ENCODE assay signal across 1 cellular context in the genomic region with DNA sequence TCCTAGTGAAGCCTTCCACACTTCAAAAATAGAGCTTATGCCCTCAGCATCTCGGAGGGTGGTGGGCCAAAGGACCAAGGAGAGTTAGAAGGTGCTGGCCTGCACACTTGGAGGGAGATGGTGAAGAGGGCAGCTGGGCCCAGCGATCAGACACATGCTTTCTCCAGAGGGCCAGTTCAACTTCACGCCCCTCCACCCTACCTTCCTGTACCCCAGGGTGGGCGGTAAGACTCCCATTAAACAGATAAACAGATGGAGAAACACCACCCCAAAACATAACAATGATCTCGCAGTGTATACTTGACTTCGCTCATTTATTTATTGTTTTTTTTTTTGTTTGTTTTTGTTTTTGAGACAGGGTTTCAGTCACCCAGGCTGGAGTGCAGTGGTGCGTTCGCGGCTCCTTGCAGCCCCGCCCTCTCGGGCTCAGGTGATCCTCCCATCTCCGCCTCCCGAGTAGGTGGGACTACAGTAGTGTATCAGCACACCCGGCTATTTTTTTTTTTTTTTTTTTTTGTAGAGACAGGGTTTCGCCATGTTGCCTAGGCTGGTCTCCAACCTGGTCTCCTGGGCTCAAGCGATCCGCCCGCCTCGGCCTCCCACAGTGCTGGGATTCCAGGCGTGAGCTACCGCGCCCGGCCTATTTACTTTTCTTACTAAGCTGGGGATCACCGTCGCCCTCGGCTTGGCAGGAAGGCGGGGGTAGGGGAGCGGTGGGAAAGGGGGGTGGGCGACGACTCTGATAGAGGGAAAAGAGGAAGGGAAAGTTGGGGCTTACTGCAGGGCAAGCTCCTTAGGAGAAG.
TF ChIP-seq lines count a peak whose summit lies in the region.

No MANE protein-coding gene starts in this region.

TF ChIP-seq in HEK293, 187 proteins besides CTCF, POLR2A, EP300 and RAD21 (continued from another document):
- TF ChIP-seq ZNF704 (tag by site-specific recombination; IDR thresholded peaks at IDR 0.05) (no peak), HOXD13 (CRISPR knock-in tag; IDR thresholded peaks at IDR 0.05; ENCODE audit: borderline replicate concordance) (no peak), ZFHX2 (tag by site-specific recombination; conservative IDR thresholded peaks at IDR 0.05) (peak; percentile 65), ZFP41 (tag by site-specific recombination; IDR thresholded peaks at IDR 0.05; ENCODE audit: borderline replicate concordance) (no peak), ZNF302 (tag by site-specific recombination; IDR thresholded peaks at IDR 0.05; ENCODE audit: low read depth) (no peak), ZNF785 (tag by site-specific recombination; IDR thresholded peaks at IDR 0.05) (no peak), ZNF404 (tag by site-specific recombination; IDR thresholded peaks at IDR 0.05) (no peak), ZNF132 (tag by site-specific recombination; IDR thresholded peaks at IDR 0.05; ENCODE audit: borderline replicate concordance) (no peak), ZNF274 (IDR thresholded peaks at IDR 0.05; ENCODE audit: low read length) (no peak), ZNF274 (tag by site-specific recombination; IDR thresholded peaks at IDR 0.05; ENCODE audit: borderline replicate concordance) (no peak), ZNF169 (tag by site-specific recombination; IDR thresholded peaks at IDR 0.05) (no peak), ZNF521 (tag by site-specific recombination; IDR thresholded peaks at IDR 0.05) (no peak)
- TF ChIP-seq, protein P1, sequence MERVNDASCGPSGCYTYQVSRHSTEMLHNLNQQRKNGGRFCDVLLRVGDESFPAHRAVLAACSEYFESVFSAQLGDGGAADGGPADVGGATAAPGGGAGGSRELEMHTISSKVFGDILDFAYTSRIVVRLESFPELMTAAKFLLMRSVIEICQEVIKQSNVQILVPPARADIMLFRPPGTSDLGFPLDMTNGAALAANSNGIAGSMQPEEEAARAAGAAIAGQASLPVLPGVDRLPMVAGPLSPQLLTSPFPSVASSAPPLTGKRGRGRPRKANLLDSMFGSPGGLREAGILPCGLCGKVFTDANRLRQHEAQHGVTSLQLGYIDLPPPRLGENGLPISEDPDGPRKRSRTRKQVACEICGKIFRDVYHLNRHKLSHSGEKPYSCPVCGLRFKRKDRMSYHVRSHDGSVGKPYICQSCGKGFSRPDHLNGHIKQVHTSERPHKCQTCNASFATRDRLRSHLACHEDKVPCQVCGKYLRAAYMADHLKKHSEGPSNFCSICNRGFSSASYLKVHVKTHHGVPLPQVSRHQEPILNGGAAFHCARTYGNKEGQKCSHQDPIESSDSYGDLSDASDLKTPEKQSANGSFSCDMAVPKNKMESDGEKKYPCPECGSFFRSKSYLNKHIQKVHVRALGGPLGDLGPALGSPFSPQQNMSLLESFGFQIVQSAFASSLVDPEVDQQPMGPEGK (tag by site-specific recombination; IDR thresholded peaks at IDR 0.05): 0 out of 2 replicates have a peak, but pooled peaks have one; percentile 43
- TF ChIP-seq, protein P2, sequence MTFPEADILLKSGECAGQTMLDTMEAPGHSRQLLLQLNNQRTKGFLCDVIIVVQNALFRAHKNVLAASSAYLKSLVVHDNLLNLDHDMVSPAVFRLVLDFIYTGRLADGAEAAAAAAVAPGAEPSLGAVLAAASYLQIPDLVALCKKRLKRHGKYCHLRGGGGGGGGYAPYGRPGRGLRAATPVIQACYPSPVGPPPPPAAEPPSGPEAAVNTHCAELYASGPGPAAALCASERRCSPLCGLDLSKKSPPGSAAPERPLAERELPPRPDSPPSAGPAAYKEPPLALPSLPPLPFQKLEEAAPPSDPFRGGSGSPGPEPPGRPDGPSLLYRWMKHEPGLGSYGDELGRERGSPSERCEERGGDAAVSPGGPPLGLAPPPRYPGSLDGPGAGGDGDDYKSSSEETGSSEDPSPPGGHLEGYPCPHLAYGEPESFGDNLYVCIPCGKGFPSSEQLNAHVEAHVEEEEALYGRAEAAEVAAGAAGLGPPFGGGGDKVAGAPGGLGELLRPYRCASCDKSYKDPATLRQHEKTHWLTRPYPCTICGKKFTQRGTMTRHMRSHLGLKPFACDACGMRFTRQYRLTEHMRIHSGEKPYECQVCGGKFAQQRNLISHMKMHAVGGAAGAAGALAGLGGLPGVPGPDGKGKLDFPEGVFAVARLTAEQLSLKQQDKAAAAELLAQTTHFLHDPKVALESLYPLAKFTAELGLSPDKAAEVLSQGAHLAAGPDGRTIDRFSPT (tag by site-specific recombination; IDR thresholded peaks at IDR 0.05): no peak
- TF ChIP-seq, protein P3, sequence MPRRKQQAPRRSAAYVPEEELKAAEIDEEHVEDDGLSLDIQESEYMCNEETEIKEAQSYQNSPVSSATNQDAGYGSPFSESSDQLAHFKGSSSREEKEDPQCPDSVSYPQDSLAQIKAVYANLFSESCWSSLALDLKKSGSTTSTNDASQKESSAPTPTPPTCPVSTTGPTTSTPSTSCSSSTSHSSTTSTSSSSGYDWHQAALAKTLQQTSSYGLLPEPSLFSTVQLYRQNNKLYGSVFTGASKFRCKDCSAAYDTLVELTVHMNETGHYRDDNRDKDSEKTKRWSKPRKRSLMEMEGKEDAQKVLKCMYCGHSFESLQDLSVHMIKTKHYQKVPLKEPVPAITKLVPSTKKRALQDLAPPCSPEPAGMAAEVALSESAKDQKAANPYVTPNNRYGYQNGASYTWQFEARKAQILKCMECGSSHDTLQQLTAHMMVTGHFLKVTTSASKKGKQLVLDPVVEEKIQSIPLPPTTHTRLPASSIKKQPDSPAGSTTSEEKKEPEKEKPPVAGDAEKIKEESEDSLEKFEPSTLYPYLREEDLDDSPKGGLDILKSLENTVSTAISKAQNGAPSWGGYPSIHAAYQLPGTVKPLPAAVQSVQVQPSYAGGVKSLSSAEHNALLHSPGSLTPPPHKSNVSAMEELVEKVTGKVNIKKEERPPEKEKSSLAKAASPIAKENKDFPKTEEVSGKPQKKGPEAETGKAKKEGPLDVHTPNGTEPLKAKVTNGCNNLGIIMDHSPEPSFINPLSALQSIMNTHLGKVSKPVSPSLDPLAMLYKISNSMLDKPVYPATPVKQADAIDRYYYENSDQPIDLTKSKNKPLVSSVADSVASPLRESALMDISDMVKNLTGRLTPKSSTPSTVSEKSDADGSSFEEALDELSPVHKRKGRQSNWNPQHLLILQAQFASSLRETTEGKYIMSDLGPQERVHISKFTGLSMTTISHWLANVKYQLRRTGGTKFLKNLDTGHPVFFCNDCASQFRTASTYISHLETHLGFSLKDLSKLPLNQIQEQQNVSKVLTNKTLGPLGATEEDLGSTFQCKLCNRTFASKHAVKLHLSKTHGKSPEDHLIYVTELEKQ (tag by site-specific recombination; IDR thresholded peaks at IDR 0.05; ENCODE audit: borderline replicate concordance): no peak
- TF ChIP-seq, protein P4, sequence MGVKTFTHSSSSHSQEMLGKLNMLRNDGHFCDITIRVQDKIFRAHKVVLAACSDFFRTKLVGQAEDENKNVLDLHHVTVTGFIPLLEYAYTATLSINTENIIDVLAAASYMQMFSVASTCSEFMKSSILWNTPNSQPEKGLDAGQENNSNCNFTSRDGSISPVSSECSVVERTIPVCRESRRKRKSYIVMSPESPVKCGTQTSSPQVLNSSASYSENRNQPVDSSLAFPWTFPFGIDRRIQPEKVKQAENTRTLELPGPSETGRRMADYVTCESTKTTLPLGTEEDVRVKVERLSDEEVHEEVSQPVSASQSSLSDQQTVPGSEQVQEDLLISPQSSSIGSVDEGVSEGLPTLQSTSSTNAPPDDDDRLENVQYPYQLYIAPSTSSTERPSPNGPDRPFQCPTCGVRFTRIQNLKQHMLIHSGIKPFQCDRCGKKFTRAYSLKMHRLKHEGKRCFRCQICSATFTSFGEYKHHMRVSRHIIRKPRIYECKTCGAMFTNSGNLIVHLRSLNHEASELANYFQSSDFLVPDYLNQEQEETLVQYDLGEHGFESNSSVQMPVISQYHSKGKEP (tag by site-specific recombination; IDR thresholded peaks at IDR 0.05): no peak
- TF ChIP-seq, protein P5, sequence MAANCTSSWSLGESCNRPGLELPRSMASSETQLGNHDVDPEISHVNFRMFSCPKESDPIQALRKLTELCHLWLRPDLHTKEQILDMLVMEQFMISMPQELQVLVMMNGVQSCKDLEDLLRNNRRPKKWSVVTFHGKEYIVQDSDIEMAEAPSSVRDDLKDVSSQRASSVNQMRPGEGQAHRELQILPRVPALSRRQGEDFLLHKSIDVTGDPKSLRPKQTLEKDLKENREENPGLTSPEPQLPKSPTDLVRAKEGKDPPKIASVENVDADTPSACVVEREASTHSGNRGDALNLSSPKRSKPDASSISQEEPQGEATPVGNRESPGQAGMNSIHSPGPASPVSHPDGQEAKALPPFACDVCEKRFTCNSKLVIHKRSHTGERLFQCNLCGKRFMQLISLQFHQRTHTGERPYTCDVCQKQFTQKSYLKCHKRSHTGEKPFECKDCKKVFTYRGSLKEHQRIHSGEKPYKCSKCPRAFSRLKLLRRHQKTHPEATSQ (tag by site-specific recombination; IDR thresholded peaks at IDR 0.05): no peak
TF ChIP-seq in HEK293: peak in this region for 16.
